Comparison of ENCODE assay signal across 11 cellular contexts in the genomic region with DNA sequence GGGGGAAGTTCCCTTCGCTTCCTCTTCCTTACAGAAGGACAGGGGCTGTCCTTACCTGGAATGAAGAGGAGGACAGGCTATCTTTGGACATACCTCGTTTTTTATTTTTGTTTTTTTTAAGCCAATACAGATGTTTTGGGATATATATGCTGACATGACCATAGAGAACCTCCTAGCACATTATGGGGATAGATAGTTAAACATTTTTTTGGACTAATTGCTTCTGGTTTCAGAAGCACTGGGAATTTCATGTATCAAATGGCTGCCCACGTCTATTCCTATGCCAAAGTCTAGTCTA.
DNase-seq lines count a peak whose midpoint lies in the region; TF ChIP-seq lines count a peak whose summit lies in the region.
"Had no signal": no experiment of that assay in that cellular context is flagged by ENCODE, and none has a peak within 500 bp of the region (broad histone marks: within the 10 kb centered on the region; RNA-seq: fewer than 3 reads in every experiment).

No MANE protein-coding gene starts in this region.

- H3K9me3 ChIP-seq in Peyer's patch (no peaks in the 10 kb centered on the region), duodenal mucosa (ENCODE audit: control insufficient read depth in 1 of 2, low read length in 2 of 2) (no peaks in the 10 kb centered on the region), parathyroid adenoma (ENCODE audit: control insufficient read depth, low read length) (no peaks in the 10 kb centered on the region), neuronal stem cell (replicated peaks in 1 of 2; ENCODE audit: control insufficient read depth in 2 of 2, insufficient read depth in 1 of 2, low read depth in 1 of 2, low read length in 2 of 2) (no peaks in the 10 kb centered on the region)

- H3K79me2 ChIP-seq in ACC112 (ENCODE audit: control insufficient read depth, insufficient read depth, low read length, unreplicated experiment) (no peaks in the 10 kb centered on the region), parathyroid adenoma (no peaks in the 10 kb centered on the region)

- no peaks in the 10 kb centered on the region for H3K36me3 ChIP-seq in ACC112 (ENCODE audit: insufficient read depth, low read length)
- no peaks in the 10 kb centered on the region for H3K36me3 ChIP-seq in Peyer's patch
- H3K36me3 ChIP-seq in duodenal mucosa (ENCODE audit: control insufficient read depth in 1 of 2, insufficient read depth in 2 of 2, low read length in 2 of 2): no peaks in the 10 kb centered on the region
- no peaks in the 10 kb centered on the region for H3K36me3 ChIP-seq in parathyroid adenoma (ENCODE audit: control insufficient read depth, insufficient read depth, low read length)
- H3K36me3 ChIP-seq in neuronal stem cell (replicated peaks in 1 of 2; ENCODE audit: control insufficient read depth in 2 of 2, insufficient read depth in 2 of 2, low read length in 2 of 2): no peaks in the 10 kb centered on the region
- H3K36me3 ChIP-seq: WERI-Rb-1 had no signal

- no peak overlapping the region for H3K4ac ChIP-seq in neuronal stem cell (ENCODE audit: low read length)

- H3K9ac ChIP-seq in duodenal mucosa (ENCODE audit: low read depth in 1 of 2, low read length in 2 of 2) (peak overlapping the region; percentile 18 to 21), parathyroid adenoma (no peak overlapping the region), neuronal stem cell (ENCODE audit: low read depth, low read length, poor library complexity) (no peak overlapping the region)

- H3K4me2 ChIP-seq in parathyroid adenoma (ENCODE audit: low read length) (peak overlapping the region; percentile 55), neuronal stem cell (ENCODE audit: insufficient read depth, low read length, poor library complexity, severe bottlenecking) (no peak overlapping the region)

- no peak overlapping the region for H2BK12ac ChIP-seq in neuronal stem cell (ENCODE audit: low read length)

- no peak for DNase-seq in Peyer's patch
- DNase-seq in ureter (ENCODE audit: low spot score): no peak
- DNase-seq in NCI-H510A (lab: John Stamatoyannopoulos, UW): no peak
- DNase-seq in neuronal stem cell (ENCODE audit: low spot score): no peak
- no peak for DNase-seq in NCI-H446 (lab: John Stamatoyannopoulos, UW)
- DNase-seq: cortex of kidney, NCI-H774, WERI-Rb-1 had no signal

- H3K27ac ChIP-seq in ACC112 (ENCODE audit: low read depth, low read length) (peak overlapping the region; percentile 98), Peyer's patch (peak overlapping the region; percentile 25 to 77 (median 60)), duodenal mucosa (ENCODE audit: low read depth, low read length) (peak overlapping the region; percentile 90), parathyroid adenoma (peak overlapping the region; percentile 83), neuronal stem cell (replicated peaks; ENCODE audit: low read length) (no peak overlapping the region)
- H3K27ac ChIP-seq: WERI-Rb-1 had no signal

- no peak overlapping the region for H3K14ac ChIP-seq in neuronal stem cell (ENCODE audit: low read length)

- H4K8ac ChIP-seq in neuronal stem cell (ENCODE audit: low read depth, low read length): no peak overlapping the region

- H3K79me1 ChIP-seq in neuronal stem cell (ENCODE audit: low read depth, low read length): no peaks in the 10 kb centered on the region

- no peak overlapping the region for H3K23ac ChIP-seq in neuronal stem cell (ENCODE audit: low read depth, low read length, poor library complexity)

- WGBS in neuronal stem cell (ENCODE audit: extremely low coverage in 2 of 2, insufficient read length in 2 of 2, insufficient replicate concordance in 1 of 2), 2 donors: no CpG with 5 or more reads among the region's 3 CpGs

- H4K91ac ChIP-seq in neuronal stem cell (ENCODE audit: low read depth, low read length, poor library complexity): no peak overlapping the region

- no peak overlapping the region for H3K18ac ChIP-seq in neuronal stem cell (ENCODE audit: low read length)

- TF ChIP-seq CTCF in Peyer's patch (IDR thresholded peaks at IDR 0.05) (no peak), parathyroid adenoma (IDR thresholded peaks at IDR 0.05) (no peak)

- H3K27me3 ChIP-seq in ACC112 (ENCODE audit: insufficient read depth, low read length) (no peaks in the 10 kb centered on the region), Peyer's patch (no peaks in the 10 kb centered on the region), duodenal mucosa (ENCODE audit: control insufficient read depth in 1 of 2, insufficient read depth in 2 of 2, low read length in 2 of 2) (no peaks in the 10 kb centered on the region), parathyroid adenoma (ENCODE audit: control insufficient read depth, insufficient read depth, low read length) (no peaks in the 10 kb centered on the region), neuronal stem cell (ENCODE audit: control insufficient read depth in 3 of 3, insufficient read depth in 3 of 3, low read depth in 1 of 3, low read length in 3 of 3) (no peaks in the 10 kb centered on the region)

- H3K4me3 ChIP-seq in ACC112 (ENCODE audit: low read depth, low read length): peak overlapping the region; percentile 30; the same call in 1 of the 2 replicates
- no peak overlapping the region for H3K4me3 ChIP-seq in Peyer's patch
- H3K4me3 ChIP-seq in duodenal mucosa (ENCODE audit: low read depth in 1 of 2, low read length in 2 of 2): no peak overlapping the region
- peak overlapping the region; percentile 26 for H3K4me3 ChIP-seq in parathyroid adenoma (ENCODE audit: low read depth, low read length)
- H3K4me3 ChIP-seq in neuronal stem cell (ENCODE audit: low read length in 2 of 2): no peak overlapping the region

- no peak overlapping the region for H2BK5ac ChIP-seq in neuronal stem cell (ENCODE audit: low read length)

- H2BK15ac ChIP-seq in neuronal stem cell (ENCODE audit: low read length): no peak overlapping the region

- TF ChIP-seq POLR2A in Peyer's patch (IDR thresholded peaks at IDR 0.05): no peak

- no peak overlapping the region for H2AK5ac ChIP-seq in neuronal stem cell (ENCODE audit: low read depth, low read length)

- H2BK120ac ChIP-seq in neuronal stem cell (ENCODE audit: low read depth, low read length): no peak overlapping the region

- H3K4me1 ChIP-seq in ACC112 (ENCODE audit: control insufficient read depth, insufficient read depth, low read length, unreplicated experiment): peaks cover 43% of the 10 kb centered on the region
- H3K4me1 ChIP-seq in Peyer's patch: peaks cover 0 to 24% (median 5%) of the 10 kb centered on the region in 4 donors
- peaks cover 30 to 31% of the 10 kb centered on the region in 2 donors for H3K4me1 ChIP-seq in duodenal mucosa (ENCODE audit: control insufficient read depth in 1 of 2, insufficient read depth in 2 of 2, low read length in 2 of 2)
- peaks cover 29% of the 10 kb centered on the region for H3K4me1 ChIP-seq in parathyroid adenoma
- H3K4me1 ChIP-seq in neuronal stem cell (ENCODE audit: control insufficient read depth in 2 of 2, insufficient read depth in 1 of 2, low read depth in 1 of 2, low read length in 2 of 2): no peaks in the 10 kb centered on the region

- H2AFZ ChIP-seq in ACC112 (ENCODE audit: low read length, unreplicated experiment) (peak overlapping the region; percentile 30), parathyroid adenoma (peak overlapping the region; percentile 50), neuronal stem cell (ENCODE audit: low read length) (no peak overlapping the region)

Comparison
In these comparisons a context has a peak if more than half of its experiments do, and no peak if none do; other contexts are left out.
1. H3K4me3 ChIP-seq: peak in ACC112 (single experiment) and parathyroid adenoma (single experiment); none in Peyer's patch (0 of 4), duodenal mucosa (0 of 2) and neuronal stem cell (0 of 2).
2. H3K9ac ChIP-seq: peak in duodenal mucosa (2 of 2); none in parathyroid adenoma (single experiment) and neuronal stem cell (single experiment).